Comparison of ENCODE assay signal across 18 cellular contexts in genomic region chr17:72760368-72760767, GRCh38.
DNase-seq lines count a peak whose midpoint lies in the region; ATAC-seq, FAIRE-seq and TF ChIP-seq lines count a peak whose summit lies in the region.
"Had no signal": no experiment of that assay in that cellular context is flagged by ENCODE, and none has a peak within 500 bp of the region (broad histone marks: within the 10 kb centered on the region; RNA-seq: fewer than 3 reads in every experiment).

No MANE protein-coding gene starts in this region.

- DNase-seq in HTR-8/SVneo (ENCODE audit: insufficient read length, low spot score) (no peak), fibroblast of mammary gland (ENCODE audit: low read depth) (peak; percentile 27), urothelium cell line (ENCODE audit: low spot score) (no peak), NCI-H524 treated with DMSO at 0.1 percent for 48 hours (lab: John Stamatoyannopoulos, UW) (no peak)
- no peak for DNase-seq in activated naive CD4-positive, alpha-beta T cell treated with Interleukin-2 at 50 U/mL for 16 hours
- DNase-seq: C1 segment of cervical spinal cord; Calu3; CD4-positive, alpha-beta memory T cell; COR-L47; DMS53; DMS79 treated with DMSO at 0.1 percent for 48 hours; GM23248; H7; HCEC 1CT had no signal

- TF ChIP-seq CTCF in fibroblast of mammary gland (conservative IDR thresholded peaks at IDR 0.05; ENCODE audit: control insufficient read depth, insufficient read depth, low read depth, low read length), result no peak

- ATAC-seq in GM19463 (IDR thresholded peaks at IDR 0.05; ENCODE audit: unreplicated experiment), result no peak

- H3K4me3 ChIP-seq in fibroblast of mammary gland (ENCODE audit: control insufficient read depth, low read depth, low read length), result no peak overlapping the region
- H3K4me3 ChIP-seq: GM23248 had no signal

- FAIRE-seq in HTR-8/SVneo (lab: Jason Lieb, UNC), result peak; percentile 57
- FAIRE-seq in urothelium cell line (lab: Jason Lieb, UNC), result peak; percentile 56
- FAIRE-seq: G401.6, GM12892, H1 had no signal
